In genomic region chr20:17645546-17646208, GRCh38 we compare ENCODE assay signal across 1 cellular context.
TF ChIP-seq lines count a peak whose summit lies in the region.

No MANE protein-coding gene starts in this region.

TF ChIP-seq in HepG2, 621 proteins besides CTCF, POLR2A, EP300 and RAD21 (continued from another document):
- no peak for TF ChIP-seq ZNF142 (CRISPR knock-in tag; IDR thresholded peaks at IDR 0.05)
- TF ChIP-seq CCAR2 (optimal IDR thresholded peaks at IDR 0.05; ENCODE audit: low read depth, low read length), result no peak
- no peak for TF ChIP-seq MLXIP (CRISPR knock-in tag; IDR thresholded peaks at IDR 0.05; ENCODE audit: borderline replicate concordance)
- TF ChIP-seq RBM22 (optimal IDR thresholded peaks at IDR 0.05; ENCODE audit: low read length), result peak; percentile 3
- no peak for TF ChIP-seq ZNF672 (CRISPR knock-in tag; IDR thresholded peaks at IDR 0.05)
- TF ChIP-seq ARHGAP35 (CRISPR knock-in tag; IDR thresholded peaks at IDR 0.05; ENCODE audit: borderline replicate concordance), result no peak
- TF ChIP-seq ZNF891 (CRISPR knock-in tag; IDR thresholded peaks at IDR 0.05), result 0 out of 2 replicates have a peak, but pooled peaks have one; percentile 25
- TF ChIP-seq ZNF790 (CRISPR knock-in tag; IDR thresholded peaks at IDR 0.05; ENCODE audit: borderline replicate concordance), result no peak
- no peak for TF ChIP-seq BRCA1 (CRISPR knock-in tag; IDR thresholded peaks at IDR 0.05)
- TF ChIP-seq AGO2 (optimal IDR thresholded peaks at IDR 0.05; ENCODE audit: low read depth, low read length), result peak; percentile 77
- TF ChIP-seq MAZ (IDR thresholded peaks at IDR 0.05; ENCODE audit: borderline replicate concordance, low read depth, low read length), result no peak
- no peak for TF ChIP-seq MAZ (CRISPR knock-in tag; IDR thresholded peaks at IDR 0.05; ENCODE audit: low read depth)
- no peak for TF ChIP-seq ZNF260 (CRISPR knock-in tag; IDR thresholded peaks at IDR 0.05; ENCODE audit: borderline replicate concordance, low read depth)
- no peak for TF ChIP-seq ZNF678 (CRISPR knock-in tag; IDR thresholded peaks at IDR 0.05)
- TF ChIP-seq PRDM10 (CRISPR knock-in tag; IDR thresholded peaks at IDR 0.05; ENCODE audit: low read depth), result no peak
- TF ChIP-seq ZNF609 (CRISPR knock-in tag; IDR thresholded peaks at IDR 0.05; ENCODE audit: borderline replicate concordance), result no peak
- no peak for TF ChIP-seq ZBTB2 (CRISPR knock-in tag; IDR thresholded peaks at IDR 0.05; ENCODE audit: low read depth)
- TF ChIP-seq ZNF782 (CRISPR knock-in tag; IDR thresholded peaks at IDR 0.05; ENCODE audit: borderline replicate concordance), result peak; percentile 14; the same call in 1 of the 2 replicates
- no peak for TF ChIP-seq ZNF577 (CRISPR knock-in tag; IDR thresholded peaks at IDR 0.05; ENCODE audit: borderline replicate concordance, low read depth)
- no peak for TF ChIP-seq TEAD2 (CRISPR knock-in tag; IDR thresholded peaks at IDR 0.05)
- TF ChIP-seq ZXDC (CRISPR knock-in tag; IDR thresholded peaks at IDR 0.05), result no peak
- TF ChIP-seq CEBPB (IDR thresholded peaks at IDR 0.05; ENCODE audit: borderline replicate concordance, low read depth, low read length), result peak; percentile 22; the same call in 1 of the 2 replicates
- no peak for TF ChIP-seq HOXA7 (CRISPR knock-in tag; IDR thresholded peaks at IDR 0.05)
- TF ChIP-seq ZNF740 (CRISPR knock-in tag; IDR thresholded peaks at IDR 0.05), result no peak
- TF ChIP-seq ZFP62 (CRISPR knock-in tag; IDR thresholded peaks at IDR 0.05), result no peak
TF ChIP-seq in HepG2: peak in this region for 18.
